Comparison of ENCODE assay signal across 6 cellular contexts in the genomic region with DNA sequence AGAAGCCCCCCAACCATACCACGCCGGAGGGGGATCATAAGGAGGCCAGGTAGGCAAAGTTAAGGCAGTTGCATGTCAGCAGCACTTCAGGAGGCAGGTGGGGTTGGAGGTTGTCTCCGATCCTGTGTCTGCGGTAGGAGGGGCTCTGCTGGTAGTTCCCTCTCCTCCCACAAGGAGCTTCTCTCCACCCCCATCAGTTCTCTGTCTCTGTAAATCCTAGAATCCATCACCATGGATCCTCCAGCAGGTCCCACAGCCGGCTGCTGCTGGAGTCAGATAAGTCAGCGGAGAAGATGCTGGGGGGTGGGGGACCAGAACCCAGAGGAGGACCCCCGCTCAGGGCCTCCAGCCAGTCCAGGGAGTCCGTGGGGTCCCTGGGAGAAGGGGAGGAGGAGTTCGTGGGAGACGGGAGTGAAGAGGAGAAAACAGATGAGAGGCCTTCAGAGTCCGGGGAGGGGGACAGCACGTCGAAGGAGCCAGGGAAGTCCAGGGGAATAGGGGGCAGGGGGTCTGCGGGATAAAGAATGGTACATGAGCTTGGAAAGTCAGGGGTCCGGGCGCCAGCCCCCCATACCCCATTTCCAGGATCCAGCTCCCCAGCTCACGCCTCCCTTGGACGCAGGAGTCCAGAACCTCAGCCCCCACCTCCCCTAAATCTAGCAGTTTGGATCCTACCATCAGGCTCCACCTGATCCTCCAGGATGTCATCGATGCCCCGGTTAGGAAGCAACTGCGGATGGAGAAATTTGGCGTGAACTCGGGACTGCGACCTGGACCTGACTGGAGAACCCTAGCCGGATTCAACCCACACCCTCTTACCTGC. TPM values are rescaled to one million over a fixed set of nuclear protein-coding genes. Genes with fewer than 3 reads are reported as not detected.
DNase-seq lines count a peak whose midpoint lies in the region; ATAC-seq and TF ChIP-seq lines count a peak whose summit lies in the region.

No MANE protein-coding gene starts in this region.

- H3K4me1 ChIP-seq in MM.1S (ENCODE audit: low read length) (0 out of 2 replicates have a peak, but pooled peaks cover 4% of the 10 kb centered on the region), esophagus (ENCODE audit: control insufficient read depth in 2 of 2, insufficient read depth in 2 of 2, low read length in 1 of 2) (peaks cover 8 to 22% of the 10 kb centered on the region in 2 donors)

- 18% methylated on average over 25 of the region's 25 CpGs for WGBS in esophagus, 2 donors

- H3K27me3 Mint-ChIP-seq in stimulated activated naive B cell treated with anti-CD40 and anti-IgM and Interleukin-4, amounts not matched to agents 10 μg/mL and 1 μg/mL and 100 μg/mL, for 72 hours, result no peaks in the 10 kb centered on the region

- H3K27ac ChIP-seq in C4-2B (peak overlapping the region; percentile 58), MM.1S (ENCODE audit: low read length) (no peak overlapping the region), esophagus (ENCODE audit: low read depth in 2 of 2, low read length in 1 of 2) (peak overlapping the region; percentile 58 to 70)

- H3K27me3 ChIP-seq in MM.1S (replicated peaks; ENCODE audit: insufficient read depth, low read length) (peaks cover 65% of the 10 kb centered on the region), esophagus (ENCODE audit: control insufficient read depth in 1 of 2, insufficient read depth in 2 of 2, low read length in 2 of 2) (no peaks in the 10 kb centered on the region)

- H3K4me3 Mint-ChIP-seq in stimulated activated naive B cell treated with anti-CD40 and anti-IgM and Interleukin-4, amounts not matched to agents 10 μg/mL and 1 μg/mL and 100 μg/mL, for 72 hours, result peak overlapping the region; percentile 85 to 88

- peaks cover 10 to 28% of the 10 kb centered on the region in 2 donors for H3K4me1 Mint-ChIP-seq in stimulated activated naive B cell treated with anti-CD40 and anti-IgM and Interleukin-4, amounts not matched to agents 10 μg/mL and 1 μg/mL and 100 μg/mL, for 72 hours

- peak overlapping the region; percentile 87 for H2AFZ ChIP-seq in MM.1S (ENCODE audit: low read length)

- H4K20me1 ChIP-seq in MM.1S (ENCODE audit: insufficient read depth, low read length), result no peaks in the 10 kb centered on the region

- peak overlapping the region; percentile 65 for H3K4me3 ChIP-seq in MM.1S (ENCODE audit: low read length)
- H3K4me3 ChIP-seq in esophagus (ENCODE audit: low read depth in 1 of 2, low read length in 2 of 2), result peak overlapping the region; percentile 58 to 65

- H3K9me3 Mint-ChIP-seq in stimulated activated naive B cell treated with anti-CD40 and anti-IgM and Interleukin-4, amounts not matched to agents 10 μg/mL and 1 μg/mL and 100 μg/mL, for 72 hours, result peaks cover 0 to 1% of the 10 kb centered on the region in 2 donors

- H3K4me2 ChIP-seq in MM.1S (ENCODE audit: low read depth, low read length), result peak overlapping the region; percentile 95

- no peaks in the 10 kb centered on the region for H3K9me2 ChIP-seq in MM.1S (replicated peaks; ENCODE audit: insufficient read depth, low read length)

- H3K9me3 ChIP-seq in MM.1S (replicated peaks; ENCODE audit: insufficient read depth, low read length), result no peaks in the 10 kb centered on the region
- H3K9me3 ChIP-seq in esophagus (ENCODE audit: control insufficient read depth in 2 of 2, insufficient read depth in 1 of 2, low read depth in 1 of 2, low read length in 1 of 2), result peaks cover 0 to 2% of the 10 kb centered on the region in 2 donors

- peaks cover 0 to 9% of the 10 kb centered on the region in 2 donors for H3K36me3 Mint-ChIP-seq in stimulated activated naive B cell treated with anti-CD40 and anti-IgM and Interleukin-4, amounts not matched to agents 10 μg/mL and 1 μg/mL and 100 μg/mL, for 72 hours

- H3K9ac ChIP-seq in MM.1S (ENCODE audit: low read length), result 0 out of 2 replicates have a peak overlapping the region, but pooled peaks have one; percentile 9

- DNase-seq in MM.1S (no peak), epidermal melanocyte (ENCODE audit: insufficient read length, low spot score) (no peak)
- no peak for DNase-seq in stimulated activated naive B cell treated with anti-CD40 and anti-IgM and Interleukin-4, amounts not matched to agents 10 μg/mL and 1 μg/mL and 100 μg/mL, for 72 hours

- TF ChIP-seq CTCF in C4-2B (conservative IDR thresholded peaks at IDR 0.05), result no peak
- TF ChIP-seq CTCF in MM.1S (IDR thresholded peaks at IDR 0.05; ENCODE audit: low read length), result no peak

- H3K27ac Mint-ChIP-seq in stimulated activated naive B cell treated with anti-CD40 and anti-IgM and Interleukin-4, amounts not matched to agents 10 μg/mL and 1 μg/mL and 100 μg/mL, for 72 hours, result peak overlapping the region; percentile 16

- ATAC-seq in stimulated activated naive B cell treated with anti-CD40 and anti-IgM and Interleukin-4, amounts not matched to agents 10 μg/mL and 1 μg/mL and 100 μg/mL, for 72 hours (replicated peaks), result no peak
- no peak for ATAC-seq in GM18861 (IDR thresholded peaks at IDR 0.05; ENCODE audit: unreplicated experiment)

- no peaks in the 10 kb centered on the region for H3K79me2 ChIP-seq in MM.1S (ENCODE audit: low read length)

- H3K36me3 ChIP-seq in MM.1S (replicated peaks; ENCODE audit: insufficient read depth, low read length) (no peaks in the 10 kb centered on the region), esophagus (ENCODE audit: control insufficient read depth in 2 of 2, insufficient read depth in 2 of 2, low read length in 1 of 2) (no peaks in the 10 kb centered on the region)

- no peaks in the 10 kb centered on the region for H3F3A ChIP-seq in MM.1S (ENCODE audit: insufficient read depth, low read length)

RNA-seq across cellular contexts. Expression of gene MAMSTR, which starts 6.3 kb away (rescaled TPM):
- 1 to 10 TPM in 1 of 2 donors, under 1 TPM in 1; 0.96 to 1.6 TPM for polyA plus RNA-seq in esophagus

RNA-seq across cellular contexts. Expression of gene FUT2, which starts 17.5 kb away (rescaled TPM):
- 10 to 100 TPM; 34.5 to 51.8 TPM for polyA plus RNA-seq in esophagus

RNA-seq across cellular contexts. Expression of gene RASIP1, which starts 27.2 kb away (rescaled TPM):
- 10 to 100 TPM in 1 of 2 donors, 1 to 10 TPM in 1; 7.0 to 11.4 TPM for polyA plus RNA-seq in esophagus

RNA-seq across cellular contexts. Expression of gene IZUMO1, which starts 33.5 kb away (rescaled TPM):
- polyA plus RNA-seq in esophagus, result under 1 TPM; 0.16 to 0.39 TPM

RNA-seq across cellular contexts. Expression of gene FUT1, which starts 39.2 kb away (rescaled TPM):
- polyA plus RNA-seq in esophagus, result 1 to 10 TPM; 1.1 to 2.4 TPM
